8 cellular contexts compared by ENCODE assay signal in the genomic region with DNA sequence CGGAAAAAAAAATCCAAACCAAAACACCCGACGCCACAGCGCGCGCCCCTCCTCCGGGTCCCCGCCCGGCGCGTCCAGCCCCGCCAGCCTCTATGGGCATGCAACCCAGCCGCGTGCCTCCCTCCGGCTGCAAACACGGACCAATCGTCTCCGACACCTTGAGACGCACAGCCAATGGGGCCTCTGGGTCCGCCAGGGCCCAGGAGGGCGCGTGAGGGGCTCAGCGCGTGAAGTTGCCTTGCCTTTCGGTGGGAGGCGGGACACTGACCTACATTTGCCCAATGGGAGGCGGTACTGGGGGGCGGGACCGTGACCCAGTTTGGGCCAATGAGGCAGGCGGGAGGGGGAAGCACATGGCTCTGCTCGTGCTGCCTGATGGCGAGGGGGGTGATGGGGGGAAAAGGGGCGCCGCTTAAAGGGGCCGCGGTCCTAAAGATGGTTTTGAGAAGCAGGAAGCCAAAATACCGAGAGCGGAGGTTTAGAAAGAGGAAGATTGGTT. TPM values are rescaled to one million over a fixed set of nuclear protein-coding genes. Genes with fewer than 3 reads are reported as not detected.
DNase-seq lines count a peak whose midpoint lies in the region; ATAC-seq lines count a peak whose summit lies in the region.

No MANE protein-coding gene starts in this region.

- peak; percentile 91 for DNase-seq in DMS114 treated with DMSO at 0.1 percent for 48 hours (lab: John Stamatoyannopoulos, UW; ENCODE audit: unreplicated experiment)
- peak; percentile 99 for DNase-seq in Jurkat, Clone E6-1 (ENCODE audit: low read depth, low spot score)
- DNase-seq in OCI-M2 (lab: John Stamatoyannopoulos, UW; ENCODE audit: unreplicated experiment) = peak; percentile 93
- peak; percentile 99 for DNase-seq in activated T-cell treated with anti-CD3 and anti-CD28 coated beads, Interleukin-2, amount 50 U/mL, for 1 hour
- peak; percentile 90 for DNase-seq in epithelial cell of prostate (ENCODE audit: low read depth, low spot score)
- DNase-seq in stimulated activated CD8-positive, alpha-beta memory T cell treated with anti-CD3 and anti-CD28 coated beads, Interleukin-4, amount 100 ng/mL, for 4 hours (ENCODE audit: low read depth in 2 of 2, low spot score in 1 of 2) = peak; percentile 99

- ATAC-seq in GM21717 (IDR thresholded peaks at IDR 0.05; ENCODE audit: unreplicated experiment) = peak; percentile 53

- peak overlapping the region; percentile 76 for H3K4me3 ChIP-seq in Jurkat, Clone E6-1 (ENCODE audit: low read length)
- peak overlapping the region; percentile 86 to 89 for H3K4me3 ChIP-seq in mucosa of rectum (ENCODE audit: low read length in 2 of 2)

- H3K27me3 ChIP-seq in mucosa of rectum (ENCODE audit: control insufficient read depth in 2 of 2, insufficient read depth in 2 of 2, low read length in 2 of 2) = no peaks in the 10 kb centered on the region

- H3K9ac ChIP-seq in mucosa of rectum (ENCODE audit: low read depth in 1 of 2, low read length in 2 of 2) = peak overlapping the region; percentile 87

- H3K9me3 ChIP-seq in mucosa of rectum (ENCODE audit: control insufficient read depth in 2 of 2, low read length in 2 of 2) = no peaks in the 10 kb centered on the region

- peak overlapping the region; percentile 91 for H3K27ac ChIP-seq in epithelial cell of prostate
- peak overlapping the region; percentile 97 to 98 for H3K27ac ChIP-seq in mucosa of rectum (ENCODE audit: low read depth in 2 of 2, low read length in 2 of 2)

- H3K36me3 ChIP-seq in mucosa of rectum (ENCODE audit: control insufficient read depth in 2 of 2, insufficient read depth in 2 of 2, low read length in 2 of 2) = peaks cover 2 to 6% of the 10 kb centered on the region in 2 donors

- H3K4me1 ChIP-seq in mucosa of rectum (ENCODE audit: control insufficient read depth in 2 of 2, insufficient read depth in 2 of 2, low read length in 2 of 2) = peaks cover 35 to 36% of the 10 kb centered on the region in 2 donors

RNA-seq across cellular contexts. Expression of a gene that starts 0.3 kb away (rescaled TPM):
- polyA plus RNA-seq in Jurkat, Clone E6-1 (2012; ENCODE audit: insufficient read depth, insufficient read length) = 23.6 TPM

RNA-seq across cellular contexts. Expression of a gene that starts 8.5 kb away (rescaled TPM):
- polyA plus RNA-seq in Jurkat, Clone E6-1 (2012; ENCODE audit: insufficient read depth, insufficient read length) = 21.9 TPM

RNA-seq across cellular contexts. Expression of a gene that starts 18.2 kb away (rescaled TPM):
- polyA plus RNA-seq in Jurkat, Clone E6-1 (2012; ENCODE audit: insufficient read depth, insufficient read length) = 21.6 TPM

RNA-seq across cellular contexts. Expression of a gene that starts 18.5 kb away (rescaled TPM):
- polyA plus RNA-seq in Jurkat, Clone E6-1 (2012; ENCODE audit: insufficient read depth, insufficient read length) = 2,707 TPM

RNA-seq across cellular contexts. Expression of a gene that starts 22.6 kb away (rescaled TPM):
- not detected for polyA plus RNA-seq in Jurkat, Clone E6-1 (2012; ENCODE audit: insufficient read depth, insufficient read length)

Comparison
In these comparisons a context has a peak if more than half of its experiments do, and no peak if none do; other contexts are left out.
1. Peak in every context shown above with its lines: DNase-seq, ATAC-seq, H3K4me3 ChIP-seq and H3K27ac ChIP-seq.